ENCODE assay signal across 1 cellular context in the genomic region with DNA sequence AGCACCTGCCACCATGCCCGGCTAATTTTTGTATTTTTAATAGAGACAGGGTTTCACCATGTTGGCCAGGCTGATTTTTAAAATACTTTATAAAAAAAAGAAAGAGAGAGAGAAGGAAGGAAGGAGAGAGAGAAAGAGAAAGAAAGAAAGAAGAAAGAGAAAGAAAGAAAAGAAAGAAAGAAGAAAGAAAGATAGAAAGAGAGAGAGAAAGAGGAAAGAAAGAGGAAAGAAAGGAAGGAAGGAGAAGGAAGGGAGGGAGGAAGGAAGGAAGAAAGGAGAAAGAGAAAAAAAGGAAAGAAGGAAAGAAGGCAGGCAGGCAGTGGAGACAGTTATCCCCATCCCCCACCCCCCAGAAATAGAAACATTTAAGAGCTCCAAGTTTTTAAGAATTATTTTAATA.
TF ChIP-seq lines count a peak whose summit lies in the region.

No MANE protein-coding gene starts in this region.

TF ChIP-seq in HepG2, 621 proteins besides CTCF, POLR2A, EP300 and RAD21 (continued from another document):
- TF ChIP-seq, protein P1, sequence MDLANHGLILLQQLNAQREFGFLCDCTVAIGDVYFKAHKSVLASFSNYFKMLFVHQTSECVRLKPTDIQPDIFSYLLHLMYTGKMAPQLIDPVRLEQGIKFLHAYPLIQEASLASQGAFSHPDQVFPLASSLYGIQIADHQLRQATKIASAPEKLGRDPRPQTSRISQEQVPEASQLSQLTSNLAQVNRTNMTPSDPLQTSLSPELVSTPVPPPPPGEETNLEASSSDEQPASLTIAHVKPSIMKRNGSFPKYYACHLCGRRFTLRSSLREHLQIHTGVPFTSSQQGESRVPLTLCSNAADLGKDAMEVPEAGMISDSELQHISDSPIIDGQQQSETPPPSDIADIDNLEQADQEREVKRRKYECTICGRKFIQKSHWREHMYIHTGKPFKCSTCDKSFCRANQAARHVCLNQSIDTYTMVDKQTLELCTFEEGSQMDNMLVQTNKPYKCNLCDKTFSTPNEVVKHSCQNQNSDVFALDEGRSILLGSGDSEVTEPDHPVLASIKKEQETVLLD (CRISPR knock-in tag; IDR thresholded peaks at IDR 0.05; ENCODE audit: low read depth): no peak
- TF ChIP-seq EZH2 (conservative IDR thresholded peaks at IDR 0.05; ENCODE audit: low read depth, low read length) (no peak), RARA (CRISPR knock-in tag; IDR thresholded peaks at IDR 0.05) (no peak), FOXO4 (CRISPR knock-in tag; conservative IDR thresholded peaks at IDR 0.05) (no peak), MLLT10 (CRISPR knock-in tag; IDR thresholded peaks at IDR 0.05) (no peak), ZNF337 (CRISPR knock-in tag; IDR thresholded peaks at IDR 0.05; ENCODE audit: borderline replicate concordance, low read depth) (no peak)
- TF ChIP-seq, protein P2, sequence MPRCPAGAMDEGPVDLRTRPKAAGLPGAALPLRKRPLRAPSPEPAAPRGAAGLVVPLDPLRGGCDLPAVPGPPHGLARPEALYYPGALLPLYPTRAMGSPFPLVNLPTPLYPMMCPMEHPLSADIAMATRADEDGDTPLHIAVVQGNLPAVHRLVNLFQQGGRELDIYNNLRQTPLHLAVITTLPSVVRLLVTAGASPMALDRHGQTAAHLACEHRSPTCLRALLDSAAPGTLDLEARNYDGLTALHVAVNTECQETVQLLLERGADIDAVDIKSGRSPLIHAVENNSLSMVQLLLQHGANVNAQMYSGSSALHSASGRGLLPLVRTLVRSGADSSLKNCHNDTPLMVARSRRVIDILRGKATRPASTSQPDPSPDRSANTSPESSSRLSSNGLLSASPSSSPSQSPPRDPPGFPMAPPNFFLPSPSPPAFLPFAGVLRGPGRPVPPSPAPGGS (CRISPR knock-in tag; IDR thresholded peaks at IDR 0.05): no peak
